ENCODE assay signal across 1 cellular context in the genomic region with DNA sequence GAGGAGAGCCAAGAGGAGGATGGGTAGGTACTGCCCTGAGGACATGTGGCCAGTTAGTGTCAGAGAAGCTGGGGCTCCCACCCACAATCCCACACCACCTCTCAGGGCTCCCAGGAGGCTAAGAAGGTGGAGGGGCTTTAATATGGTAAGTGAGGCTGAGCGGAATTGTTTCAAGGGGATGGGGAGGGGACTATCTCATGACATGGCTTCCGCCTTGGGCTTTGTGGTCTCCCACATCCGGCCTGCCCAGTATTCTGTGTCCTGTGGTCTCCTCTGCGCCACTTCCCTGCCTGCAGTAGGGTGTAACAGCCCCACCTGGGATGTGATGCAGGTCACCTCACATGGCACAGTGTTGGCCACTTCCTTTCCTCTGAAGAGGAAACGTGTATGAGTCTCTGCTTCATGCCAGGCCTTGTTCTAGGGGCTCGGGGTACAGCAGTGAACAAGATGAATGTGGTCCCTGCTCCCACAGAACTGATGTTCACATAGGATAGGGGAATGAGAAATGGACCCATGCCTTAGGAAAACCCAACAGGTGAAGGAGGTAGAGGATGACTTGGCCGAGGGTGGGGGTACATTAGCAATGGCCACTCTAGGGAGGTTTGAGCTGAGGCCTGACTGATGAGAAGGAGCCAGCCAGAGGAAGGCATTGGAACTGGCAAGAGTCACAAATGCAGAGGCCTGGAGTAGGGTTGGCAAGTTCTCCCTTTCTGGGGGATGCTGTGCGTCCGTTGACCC.
TF ChIP-seq lines count a peak whose summit lies in the region.

No MANE protein-coding gene starts in this region.

TF ChIP-seq in endothelial cell of umbilical vein, 7 proteins besides CTCF, POLR2A, EP300 and RAD21:
- no peak for TF ChIP-seq JUN (IDR thresholded peaks at IDR 0.05; ENCODE audit: borderline replicate concordance, insufficient read depth, insufficient read length, low read depth)
- no peak for TF ChIP-seq GATA2 (IDR thresholded peaks at IDR 0.05; ENCODE audit: insufficient read depth, insufficient read length, low read depth, low read length)
- TF ChIP-seq POLR2AphosphoS5 (IDR thresholded peaks at IDR 0.05; ENCODE audit: insufficient read depth, low read depth, low read length): peak; percentile 39
